In the genomic region with DNA sequence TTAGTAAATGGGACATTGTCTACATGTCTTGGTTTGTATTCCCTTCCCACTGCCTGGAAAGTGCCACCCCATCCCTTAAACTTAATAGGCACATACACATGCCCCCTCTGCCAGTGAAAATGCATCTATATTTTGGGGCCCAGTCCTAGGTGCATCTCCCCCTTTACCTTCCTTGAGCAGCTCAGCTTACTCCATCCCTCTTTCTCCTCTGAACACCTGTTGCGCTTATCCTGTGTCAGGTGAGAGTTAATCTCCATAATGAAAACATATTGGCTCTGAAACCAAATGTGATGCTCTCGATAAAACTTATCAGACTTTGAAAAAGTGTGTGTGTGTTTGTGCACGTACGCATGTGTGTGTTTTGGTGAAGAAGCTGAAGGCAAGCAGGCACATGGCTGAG, we compare ENCODE assay signal across 8 cellular contexts.
"Had no signal": no experiment of that assay in that cellular context is flagged by ENCODE, and none has a peak within 500 bp of the region (broad histone marks: within the 10 kb centered on the region; RNA-seq: fewer than 3 reads in every experiment).

No MANE protein-coding gene starts in this region.

- ATAC-seq: HCT116 had no signal

- H3K4me1 ChIP-seq: HAP-1 had no signal

- H3K9me3 ChIP-seq: HAP-1 had no signal

- H3K36me3 ChIP-seq: HAP-1 had no signal

- DNase-seq: GM23248, GOT3, H7, IMR-90, KBM-7 had no signal

- H3K27ac ChIP-seq: GM23248, KMS-11 had no signal

- H3K9ac ChIP-seq: GM23248, KMS-11 had no signal

- H3K4me3 ChIP-seq: GM23248, HAP-1 had no signal

- H3K4me2 ChIP-seq: KMS-11 had no signal

- H2AFZ ChIP-seq: GM23248 had no signal
